ENCODE assay signal across 7 cellular contexts in genomic region chr16:2778692-2778958, GRCh38. TPM values are rescaled to one million over a fixed set of nuclear protein-coding genes. Genes with fewer than 3 reads are reported as not detected.
DNase-seq lines count a peak whose midpoint lies in the region; TF ChIP-seq lines count a peak whose summit lies in the region.
"Had no signal": no experiment of that assay in that cellular context is flagged by ENCODE, and none has a peak within 500 bp of the region (broad histone marks: within the 10 kb centered on the region; RNA-seq: fewer than 3 reads in every experiment).

No MANE protein-coding gene starts in this region.

- DNase-seq in CD4-positive, alpha-beta memory T cell: no peak
- DNase-seq in mesothelial cell of epicardium (ENCODE audit: low spot score in 2 of 2, unreplicated experiment in 2 of 2) (no peak), HuH-7 (ENCODE audit: low spot score) (no peak), hippocampal formation (lab: John Stamatoyannopoulos, UW) (no peak)
- no peak for DNase-seq in activated effector memory CD4-positive, alpha-beta T cell treated with Interleukin-2 at 50 U/mL for 16 hours

- peak overlapping the region; percentile 99 for H3K27ac ChIP-seq in CD4-positive, alpha-beta memory T cell (ENCODE audit: low read depth, low read length)

- H3K4me1 ChIP-seq in CD4-positive, alpha-beta memory T cell (ENCODE audit: insufficient read depth, low read length): peaks cover 38% of the 10 kb centered on the region

- no peaks in the 10 kb centered on the region for H3K9me3 Mint-ChIP-seq in CD4-positive, alpha-beta memory T cell
- H3K9me3 Mint-ChIP-seq in mesothelial cell of epicardium: no peaks in the 10 kb centered on the region

- peak overlapping the region; percentile 49 to 76 for H3K4me3 ChIP-seq in CD4-positive, alpha-beta memory T cell (ENCODE audit: low read length in 2 of 2)
- H3K4me3 ChIP-seq in WI38 (ENCODE audit: low read depth, low read length): peak overlapping the region; percentile 86; the same call in 1 of the 2 replicates

- H3K4me3 Mint-ChIP-seq in CD4-positive, alpha-beta memory T cell: peak overlapping the region; percentile 90 to 99 (median 94)
- H3K4me3 Mint-ChIP-seq in mesothelial cell of epicardium: peak overlapping the region; percentile 91

- H3K27ac Mint-ChIP-seq in CD4-positive, alpha-beta memory T cell: peak overlapping the region; percentile 96 to 99 (median 98)
- H3K27ac Mint-ChIP-seq in mesothelial cell of epicardium: peak overlapping the region; percentile 99

- CTCF ChIA-PET in CD4-positive, alpha-beta memory T cell (lab: Charles Lee; ENCODE audit: partially characterized antibody): interaction anchor here (0.7 to 1.1 kb wide), 2 partner anchors 90 to 291 kb away, joined by 3 to 4 read pairs; no protein-coding TSS in a partner anchor

- H3K27me3 ChIP-seq in CD4-positive, alpha-beta memory T cell (ENCODE audit: insufficient read depth, low read length): no peaks in the 10 kb centered on the region

- H3K9me3 ChIP-seq in CD4-positive, alpha-beta memory T cell (ENCODE audit: control insufficient read depth in 1 of 2, low read length in 2 of 2): no peaks in the 10 kb centered on the region

- H3K36me3 Mint-ChIP-seq in CD4-positive, alpha-beta memory T cell: peaks cover 0 to 29% of the 10 kb centered on the region in 2 donors
- no peaks in the 10 kb centered on the region for H3K36me3 Mint-ChIP-seq in mesothelial cell of epicardium

- TF ChIP-seq CTCF in WI38 (IDR thresholded peaks at IDR 0.05; ENCODE audit: low read depth, low read length): no peak
- TF ChIP-seq CTCF in mesothelial cell of epicardium (IDR thresholded peaks at IDR 0.05; ENCODE audit: unreplicated experiment): no peak

- no peaks in the 10 kb centered on the region for H3K27me3 Mint-ChIP-seq in CD4-positive, alpha-beta memory T cell
- no peaks in the 10 kb centered on the region for H3K27me3 Mint-ChIP-seq in mesothelial cell of epicardium (ENCODE audit: low read depth)

- peaks cover 8% of the 10 kb centered on the region for H3K36me3 ChIP-seq in CD4-positive, alpha-beta memory T cell (ENCODE audit: insufficient read depth, low read length)

- intact Hi-C loops in CD4-positive, alpha-beta memory T cell (cut with micrococcal nuclease): loop anchor here (5.0 to 10.0 kb wide), 2 partner anchors 89 to 244 kb away; partner anchors contain the start of genes CEMP1 and PDPK1

- H3K4me1 Mint-ChIP-seq in CD4-positive, alpha-beta memory T cell: peaks cover 14 to 44% (median 28%) of the 10 kb centered on the region in 4 donors
- peaks cover 22% of the 10 kb centered on the region for H3K4me1 Mint-ChIP-seq in mesothelial cell of epicardium

- POLR2A ChIA-PET in CD4-positive, alpha-beta memory T cell (lab: Charles Lee; ENCODE audit: partially characterized antibody): interaction anchor here (0.7 to 8.8 kb wide), 15 partner anchors 8 to 1006 kb away, joined by 3 to 142 read pairs (median 7); partner anchors contain the start of genes EME2, FLYWCH1, FLYWCH2 and KCTD5

RNA-seq across cellular contexts. Expression of gene ELOB, which starts 1.5 kb away (rescaled TPM):
- 10 to 100 TPM; 83.0 to 86.8 TPM for total RNA-seq in CD4-positive, alpha-beta memory T cell
- polyA plus RNA-seq in CD4-positive, alpha-beta memory T cell: 100 to 1,000 TPM; 268 to 270 TPM
- 192 to 200 TPM (median 195 TPM) in 3 replicates for total RNA-seq in mesothelial cell of epicardium

RNA-seq across cellular contexts. Expression of gene PRSS33, which starts 8.7 kb away (rescaled TPM):
- not detected for total RNA-seq in CD4-positive, alpha-beta memory T cell
- polyA plus RNA-seq in CD4-positive, alpha-beta memory T cell: not detected
- total RNA-seq in mesothelial cell of epicardium: not detected in 3 replicates
- total RNA-seq: mononuclear cell had no signal

RNA-seq across cellular contexts. Expression of gene PRSS41, which starts 19.6 kb away (rescaled TPM):
- total RNA-seq in CD4-positive, alpha-beta memory T cell: not detected
- not detected for polyA plus RNA-seq in CD4-positive, alpha-beta memory T cell
- not detected in 3 replicates for total RNA-seq in mesothelial cell of epicardium
- total RNA-seq: mononuclear cell had no signal

RNA-seq across cellular contexts. Expression of gene SRRM2, which starts 26.2 kb away (rescaled TPM):
- total RNA-seq in CD4-positive, alpha-beta memory T cell: 1,000 to 10,000 TPM; 1,118 to 1,137 TPM
- polyA plus RNA-seq in CD4-positive, alpha-beta memory T cell: 100 to 1,000 TPM in 1 of 2 donors, 10 to 100 TPM in 1; 11.8 to 132 TPM
- total RNA-seq in mesothelial cell of epicardium: 832 to 854 TPM (median 837 TPM) in 3 replicates

RNA-seq across cellular contexts. Expression of gene PRSS21, which starts 38.4 kb away (rescaled TPM):
- total RNA-seq in CD4-positive, alpha-beta memory T cell: 1 to 10 TPM in 1 of 2 experiments, under 1 TPM in 1; 0.96 to 2.6 TPM
- 10 to 100 TPM in 1 of 2 donors, 1 to 10 TPM in 1; 6.2 to 11.5 TPM for polyA plus RNA-seq in CD4-positive, alpha-beta memory T cell
- not detected in 3 replicates for total RNA-seq in mesothelial cell of epicardium
- total RNA-seq: mononuclear cell had no signal
